ENCODE assay signal across 28 cellular contexts in genomic region chr7:157143788-157144187, GRCh38. TPM values are rescaled to one million over a fixed set of nuclear protein-coding genes. Genes with fewer than 3 reads are reported as not detected.
DNase-seq lines count a peak whose midpoint lies in the region; ATAC-seq and TF ChIP-seq lines count a peak whose summit lies in the region.
"Had no signal": no experiment of that assay in that cellular context is flagged by ENCODE, and none has a peak within 500 bp of the region (broad histone marks: within the 10 kb centered on the region; RNA-seq: fewer than 3 reads in every experiment).

No MANE protein-coding gene starts in this region.

- H3K9me2 ChIP-seq in hepatocyte (replicated peaks; ENCODE audit: insufficient read depth): no peaks in the 10 kb centered on the region

- H3K9me3 Mint-ChIP-seq in activated CD8-positive, alpha-beta T cell treated with anti-CD3 and anti-CD28 coated beads, Interleukin-2, amount 10 ng/mL, durations not matched to agents 7 days and 5 days (ENCODE audit: insufficient read depth): no peaks in the 10 kb centered on the region
- H3K9me3 Mint-ChIP-seq in activated CD8-positive, alpha-beta T cell treated with anti-CD3 and anti-CD28 coated beads for 36 hours: no peaks in the 10 kb centered on the region
- H3K9me3 Mint-ChIP-seq in activated T-helper 2 cell treated with anti-CD3 and anti-CD28 coated beads, Interferon-gamma antibody, Interleukin-2, Interleukin-4, amounts not matched to agents 10 μg/mL and 5 μg/mL and 100 μg/mL, durations not matched to agents 14 hours and 24 hours and 36 hours: no peaks in the 10 kb centered on the region
- H3K9me3 Mint-ChIP-seq in osteocyte (ENCODE audit: unreplicated experiment): no peaks in the 10 kb centered on the region
- H3K9me3 Mint-ChIP-seq: effector memory CD8-positive, alpha-beta T cell; T-helper 2 cell treated with Interferon-gamma antibody and Interleukin-4, amounts not matched to agents 5 μg/mL and 100 μg/mL, for 36 hours had no signal

- H3K27me3 Mint-ChIP-seq in activated CD8-positive, alpha-beta T cell treated with anti-CD3 and anti-CD28 coated beads, Interleukin-2, amount 10 ng/mL, durations not matched to agents 7 days and 5 days (ENCODE audit: low read depth): no peaks in the 10 kb centered on the region
- no peaks in the 10 kb centered on the region for H3K27me3 Mint-ChIP-seq in activated CD8-positive, alpha-beta T cell treated with anti-CD3 and anti-CD28 coated beads for 36 hours
- H3K27me3 Mint-ChIP-seq in activated T-helper 2 cell treated with anti-CD3 and anti-CD28 coated beads, Interferon-gamma antibody, Interleukin-2, Interleukin-4, amounts not matched to agents 10 μg/mL and 5 μg/mL and 100 μg/mL, durations not matched to agents 14 hours and 24 hours and 36 hours (ENCODE audit: low read depth): no peaks in the 10 kb centered on the region
- H3K27me3 Mint-ChIP-seq in osteocyte (ENCODE audit: unreplicated experiment): no peaks in the 10 kb centered on the region
- H3K27me3 Mint-ChIP-seq: effector memory CD8-positive, alpha-beta T cell had no signal

- H4K20me1 ChIP-seq in DND-41 (ENCODE audit: insufficient read depth, low read length) (peaks cover 88% of the 10 kb centered on the region), hepatocyte (ENCODE audit: insufficient read depth, poor library complexity, severe bottlenecking) (peaks cover 96% of the 10 kb centered on the region)

- H3K27me3 ChIP-seq in DND-41 (ENCODE audit: insufficient read depth, low read length, poor library complexity) (no peaks in the 10 kb centered on the region), stomach (no peaks in the 10 kb centered on the region), hepatocyte (no peaks in the 10 kb centered on the region)
- H3K27me3 ChIP-seq: neural progenitor cell, testis, vagina had no signal

- H3K27ac Mint-ChIP-seq in activated CD8-positive, alpha-beta T cell treated with anti-CD3 and anti-CD28 coated beads, Interleukin-2, amount 10 ng/mL, durations not matched to agents 7 days and 5 days: peak overlapping the region; percentile 12
- no peak overlapping the region for H3K27ac Mint-ChIP-seq in activated CD8-positive, alpha-beta T cell treated with anti-CD3 and anti-CD28 coated beads for 36 hours
- H3K27ac Mint-ChIP-seq in activated T-helper 2 cell treated with anti-CD3 and anti-CD28 coated beads, Interferon-gamma antibody, Interleukin-2, Interleukin-4, amounts not matched to agents 10 μg/mL and 5 μg/mL and 100 μg/mL, durations not matched to agents 14 hours and 24 hours and 36 hours: peak overlapping the region; percentile 17
- no peak overlapping the region for H3K27ac Mint-ChIP-seq in osteocyte (ENCODE audit: unreplicated experiment)
- H3K27ac Mint-ChIP-seq: neural progenitor cell; T-helper 2 cell treated with Interferon-gamma antibody and Interleukin-4, amounts not matched to agents 5 μg/mL and 100 μg/mL, for 36 hours had no signal

- POLR2A ChIA-PET in activated CD8-positive, alpha-beta T cell treated with anti-CD3 and anti-CD28 coated beads, Interleukin-2, amount 10 ng/mL, durations not matched to agents 7 days and 5 days (lab: Charles Lee): no interaction called here
- POLR2A ChIA-PET in activated CD8-positive, alpha-beta T cell treated with anti-CD3 and anti-CD28 coated beads for 36 hours (lab: Charles Lee): interaction anchor here (0.7 to 1.1 kb wide), 2 partner anchors 9 to 186 kb away, joined by 3 read pairs; no protein-coding TSS in a partner anchor

- TF ChIP-seq POLR2A in stomach (IDR thresholded peaks at IDR 0.05): no peak
- TF ChIP-seq POLR2A in lower leg skin (IDR thresholded peaks at IDR 0.05): no peak

- H3K79me2 ChIP-seq in DND-41 (ENCODE audit: insufficient read depth, low read length) (peaks cover 98% of the 10 kb centered on the region), hepatocyte (peaks cover 97% of the 10 kb centered on the region)

- H3K36me3 ChIP-seq in DND-41 (ENCODE audit: insufficient read depth, low read length) (peaks cover 52% of the 10 kb centered on the region), stomach (peaks cover 0 to 39% (median 24%) of the 10 kb centered on the region in 4 donors), hepatocyte (replicated peaks; ENCODE audit: insufficient read depth, low read depth) (no peaks in the 10 kb centered on the region)
- H3K36me3 ChIP-seq: neural progenitor cell had no signal

- CTCF ChIA-PET in activated CD8-positive, alpha-beta T cell treated with anti-CD3 and anti-CD28 coated beads, Interleukin-2, amount 10 ng/mL, durations not matched to agents 7 days and 5 days (lab: Charles Lee): no interaction called here
- CTCF ChIA-PET in activated CD8-positive, alpha-beta T cell treated with anti-CD3 and anti-CD28 coated beads for 36 hours (lab: Charles Lee): no interaction called here

- no peak overlapping the region for H2AFZ ChIP-seq in DND-41 (ENCODE audit: low read depth, low read length)
- no peak overlapping the region for H2AFZ ChIP-seq in hepatocyte
- H2AFZ ChIP-seq: neural progenitor cell had no signal

- no peak overlapping the region for H3K4me3 Mint-ChIP-seq in activated CD8-positive, alpha-beta T cell treated with anti-CD3 and anti-CD28 coated beads, Interleukin-2, amount 10 ng/mL, durations not matched to agents 7 days and 5 days
- no peak overlapping the region for H3K4me3 Mint-ChIP-seq in activated CD8-positive, alpha-beta T cell treated with anti-CD3 and anti-CD28 coated beads for 36 hours
- H3K4me3 Mint-ChIP-seq in activated T-helper 2 cell treated with anti-CD3 and anti-CD28 coated beads, Interferon-gamma antibody, Interleukin-2, Interleukin-4, amounts not matched to agents 10 μg/mL and 5 μg/mL and 100 μg/mL, durations not matched to agents 14 hours and 24 hours and 36 hours (ENCODE audit: low read depth): no peak overlapping the region
- H3K4me3 Mint-ChIP-seq in osteocyte (ENCODE audit: unreplicated experiment): no peak overlapping the region
- H3K4me3 Mint-ChIP-seq: neural progenitor cell; T-helper 2 cell treated with Interferon-gamma antibody and Interleukin-4, amounts not matched to agents 5 μg/mL and 100 μg/mL, for 36 hours had no signal

- H3K27ac ChIP-seq in DND-41 (ENCODE audit: low read length) (no peak overlapping the region), stomach (no peak overlapping the region), hepatocyte (no peak overlapping the region)
- H3K27ac ChIP-seq: coronary artery, neural progenitor cell, testis, vagina had no signal

- intact Hi-C loops in activated CD8-positive, alpha-beta T cell treated with anti-CD3 and anti-CD28 coated beads for 36 hours (cut with micrococcal nuclease): no loop called here
- intact Hi-C loops in activated T-helper 2 cell treated with anti-CD3 and anti-CD28 coated beads, Interferon-gamma antibody, Interleukin-2, Interleukin-4, amounts not matched to agents 10 μg/mL and 5 μg/mL and 100 μg/mL, durations not matched to agents 14 hours and 24 hours and 36 hours (cut with micrococcal nuclease): no loop called here
- intact Hi-C loops in stomach (cut with DNase I; ENCODE audit: low total_unique reads): no loop called here
- intact Hi-C loops in lower leg skin (cut with DNase I; ENCODE audit: low total_unique reads): no loop called here

- peaks cover 30% of the 10 kb centered on the region for H3K4me1 ChIP-seq in DND-41 (ENCODE audit: insufficient read depth, low read length)
- H3K4me1 ChIP-seq in stomach: peaks cover 19 to 66% (median 40%) of the 10 kb centered on the region in 4 donors
- peaks cover 21% of the 10 kb centered on the region for H3K4me1 ChIP-seq in hepatocyte (ENCODE audit: insufficient read depth)

- peaks cover 61% of the 10 kb centered on the region for H3K36me3 Mint-ChIP-seq in activated CD8-positive, alpha-beta T cell treated with anti-CD3 and anti-CD28 coated beads, Interleukin-2, amount 10 ng/mL, durations not matched to agents 7 days and 5 days (ENCODE audit: low read depth)
- peaks cover 53% of the 10 kb centered on the region for H3K36me3 Mint-ChIP-seq in activated CD8-positive, alpha-beta T cell treated with anti-CD3 and anti-CD28 coated beads for 36 hours (ENCODE audit: low read depth)
- H3K36me3 Mint-ChIP-seq in activated T-helper 2 cell treated with anti-CD3 and anti-CD28 coated beads, Interferon-gamma antibody, Interleukin-2, Interleukin-4, amounts not matched to agents 10 μg/mL and 5 μg/mL and 100 μg/mL, durations not matched to agents 14 hours and 24 hours and 36 hours (ENCODE audit: low read depth): peaks cover 77% of the 10 kb centered on the region
- H3K36me3 Mint-ChIP-seq in osteocyte (ENCODE audit: unreplicated experiment): peaks cover 7% of the 10 kb centered on the region

- H3K4me1 Mint-ChIP-seq in activated CD8-positive, alpha-beta T cell treated with anti-CD3 and anti-CD28 coated beads, Interleukin-2, amount 10 ng/mL, durations not matched to agents 7 days and 5 days (ENCODE audit: low read depth): peaks cover 43% of the 10 kb centered on the region
- H3K4me1 Mint-ChIP-seq in activated CD8-positive, alpha-beta T cell treated with anti-CD3 and anti-CD28 coated beads for 36 hours (ENCODE audit: low read depth): peaks cover 72% of the 10 kb centered on the region
- H3K4me1 Mint-ChIP-seq in activated T-helper 2 cell treated with anti-CD3 and anti-CD28 coated beads, Interferon-gamma antibody, Interleukin-2, Interleukin-4, amounts not matched to agents 10 μg/mL and 5 μg/mL and 100 μg/mL, durations not matched to agents 14 hours and 24 hours and 36 hours (ENCODE audit: low read depth): peaks cover 48% of the 10 kb centered on the region
- H3K4me1 Mint-ChIP-seq in osteocyte (ENCODE audit: unreplicated experiment): peaks cover 33% of the 10 kb centered on the region

- no peaks in the 10 kb centered on the region for H3K9me3 ChIP-seq in DND-41 (ENCODE audit: insufficient read depth, low read length, severe bottlenecking)
- H3K9me3 ChIP-seq in stomach: no peaks in the 10 kb centered on the region
- no peaks in the 10 kb centered on the region for H3K9me3 ChIP-seq in hepatocyte (ENCODE audit: low read depth)
- H3K9me3 ChIP-seq: testis, vagina had no signal

- no peak for TF ChIP-seq CTCF in activated CD8-positive, alpha-beta T cell treated with anti-CD3 and anti-CD28 coated beads for 36 hours (IDR thresholded peaks at IDR 0.05)
- TF ChIP-seq CTCF in DND-41 (IDR thresholded peaks at IDR 0.05; ENCODE audit: borderline replicate concordance, extremely low read depth, low read length, poor library complexity, severe bottlenecking): no peak
- TF ChIP-seq CTCF in osteocyte (IDR thresholded peaks at IDR 0.05): no peak
- no peak for TF ChIP-seq CTCF in stomach (IDR thresholded peaks at IDR 0.05)
- TF ChIP-seq CTCF in hepatocyte (IDR thresholded peaks at IDR 0.05; ENCODE audit: poor library complexity): no peak
- TF ChIP-seq CTCF in lower leg skin (IDR thresholded peaks at IDR 0.05): no peak

- WGBS in stomach, 5 donors: 84 to 92% (median 90%) methylated on average over 8 of the region's 8 CpGs
- 98% methylated on average over 8 of the region's 8 CpGs for WGBS in hepatocyte (ENCODE audit: low lambda C conversion rate, missing lambda C conversion rate)
- WGBS in lower leg skin, 2 donors: 88 to 91% methylated on average over 8 of the region's 8 CpGs

- H3K9ac ChIP-seq in DND-41 (ENCODE audit: low read depth, low read length): no peak overlapping the region
- H3K9ac ChIP-seq: neural progenitor cell had no signal

- ATAC-seq in activated CD8-positive, alpha-beta T cell treated with anti-CD3 and anti-CD28 coated beads, Interleukin-2, amount 10 ng/mL, durations not matched to agents 7 days and 5 days: no peak
- no peak for ATAC-seq in activated CD8-positive, alpha-beta T cell treated with anti-CD3 and anti-CD28 coated beads for 36 hours
- ATAC-seq in DND-41 (ENCODE audit: insufficient read depth, low read depth): no peak
- ATAC-seq: effector memory CD8-positive, alpha-beta T cell; HepG2; PC-3; sciatic nerve had no signal

- H3K4me2 ChIP-seq in DND-41 (ENCODE audit: insufficient read depth, low read length) (peak overlapping the region; percentile 19), hepatocyte (no peak overlapping the region)
- H3K4me2 ChIP-seq: neural progenitor cell had no signal

- no peak for DNase-seq in activated CD8-positive, alpha-beta T cell treated with anti-CD3 and anti-CD28 coated beads, Interleukin-2, amount 10 ng/mL, durations not matched to agents 7 days and 5 days
- DNase-seq in activated CD8-positive, alpha-beta T cell treated with anti-CD3 and anti-CD28 coated beads for 36 hours: no peak
- DNase-seq in DND-41 (no peak), osteocyte (ENCODE audit: extremely low spot score, unreplicated experiment) (peak; percentile 62), stomach (no peak), hepatocyte (ENCODE audit: low spot score) (no peak), lower leg skin (ENCODE audit: low spot score in 2 of 2) (no peak)
- no peak for DNase-seq in activated T-helper 2 cell treated with anti-CD3 and anti-CD28 coated beads, Interferon-gamma antibody, Interleukin-2, Interleukin-4, amounts not matched to agents 10 μg/mL and 5 μg/mL and 100 μg/mL, durations not matched to agents 14 hours and 24 hours and 36 hours (ENCODE audit: low spot score)
- DNase-seq: activated CD4-positive, alpha-beta T cell treated with anti-CD3 and anti-CD28 coated beads for 48 hours; DMS153; effector memory CD8-positive, alpha-beta T cell; GOT3; NCI-H1048; NCI-H1694 treated with DMSO at 0.1 percent for 48 hours; NCI-H2171; NCI-H526; NK-92 treated with Interleukin-12 subunit alpha and Interleukin-12 subunit beta, amount 100 ng/mL, for 24 hours; PC-3; Right ventricle myocardium superior; stimulated activated CD4-positive, alpha-beta T cell treated with anti-CD3 and anti-CD28 coated beads, Interleukin-4, amount 100 ng/mL, for 4 hours; stimulated activated naive CD4-positive, alpha-beta T cell; testis had no signal

- no peak overlapping the region for H3K4me3 ChIP-seq in DND-41 (ENCODE audit: low read depth in 1 of 2, low read length in 2 of 2)
- no peak overlapping the region for H3K4me3 ChIP-seq in stomach
- no peak overlapping the region for H3K4me3 ChIP-seq in hepatocyte
- no peak overlapping the region for H3K4me3 ChIP-seq in lower leg skin (ENCODE audit: low read depth, poor library complexity, severe bottlenecking)
- H3K4me3 ChIP-seq: coronary artery, neural progenitor cell, testis, vagina had no signal

- TF ChIP-seq EP300 in stomach (IDR thresholded peaks at IDR 0.05): no peak

RNA-seq across cellular contexts. Expression of gene UBE3C, which starts 5.1 kb away (rescaled TPM):
- total RNA-seq in activated CD8-positive, alpha-beta T cell treated with anti-CD3 and anti-CD28 coated beads, Interleukin-2, amount 10 ng/mL, durations not matched to agents 7 days and 5 days: 10 to 100 TPM; 57.1 to 57.9 TPM
- 10 to 100 TPM; 59.0 to 59.6 TPM for total RNA-seq in activated CD8-positive, alpha-beta T cell treated with anti-CD3 and anti-CD28 coated beads for 36 hours
- total RNA-seq in activated T-helper 2 cell treated with anti-CD3 and anti-CD28 coated beads, Interferon-gamma antibody, Interleukin-2, Interleukin-4, amounts not matched to agents 10 μg/mL and 5 μg/mL and 100 μg/mL, durations not matched to agents 14 hours and 24 hours and 36 hours: 84.9 and 85.7 TPM in 2 replicates
- total RNA-seq in osteocyte: 59.6 and 62.9 TPM in 2 replicates
- total RNA-seq in stomach: 100 to 1,000 TPM in 2 of 5 donors, 10 to 100 TPM in 3; 60.9 to 162 (median 84.3) TPM
- polyA plus RNA-seq in stomach: 10 to 100 TPM; 13.5 to 23.4 (median 19.6) TPM
- 66.3 and 72.6 TPM in 2 replicates for total RNA-seq in hepatocyte
- polyA plus RNA-seq in hepatocyte: 19.4 and 24.6 TPM in 2 replicates
- total RNA-seq in lower leg skin: 10 to 100 TPM; 55.5 to 76.1 (median 60.4) TPM

Comparison
In these comparisons a context has a peak if more than half of its experiments do, and no peak if none do; other contexts are left out.
1. H3K27ac Mint-ChIP-seq: peak in activated CD8-positive, alpha-beta T cell treated with anti-CD3 and anti-CD28 coated beads, Interleukin-2, amount 10 ng/mL, durations not matched to agents 7 days and 5 days (single experiment) and activated T-helper 2 cell treated with anti-CD3 and anti-CD28 coated beads, Interferon-gamma antibody, Interleukin-2, Interleukin-4, amounts not matched to agents 10 μg/mL and 5 μg/mL and 100 μg/mL, durations not matched to agents 14 hours and 24 hours and 36 hours (single experiment); none in activated CD8-positive, alpha-beta T cell treated with anti-CD3 and anti-CD28 coated beads for 36 hours (single experiment) and osteocyte (single experiment).